Comparison of ENCODE assay signal across 20 cellular contexts in the genomic region with DNA sequence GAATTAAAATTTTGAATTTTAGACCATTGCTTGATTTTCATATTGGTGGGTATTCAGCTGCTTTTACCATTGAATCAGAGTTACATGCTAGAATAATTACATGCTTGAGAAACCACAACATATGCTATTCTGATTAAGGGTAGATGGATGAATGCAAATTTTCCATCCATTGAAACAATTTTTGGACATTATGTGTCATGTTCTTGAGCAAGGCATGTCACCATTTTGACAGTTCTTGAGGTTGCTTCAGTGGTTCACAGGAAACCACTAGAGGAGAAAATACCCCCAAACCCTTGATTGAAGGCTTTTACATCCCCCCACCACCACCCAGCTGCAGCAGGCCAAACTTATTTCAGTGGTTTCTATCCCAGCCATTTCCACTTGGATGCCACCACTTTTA.
"Had no signal": no experiment of that assay in that cellular context is flagged by ENCODE, and none has a peak within 500 bp of the region (broad histone marks: within the 10 kb centered on the region; RNA-seq: fewer than 3 reads in every experiment).

No MANE protein-coding gene starts in this region.

- DNase-seq: effector CD4-positive, alpha-beta T cell; endodermal cell; erythroblast; heart left ventricle; hippocampal formation; kidney glomerular epithelial cell; naive thymus-derived CD4-positive, alpha-beta T cell; nephron progenitor cell; psoas muscle; retina; right lobe of liver; stimulated activated CD4-positive, alpha-beta T cell treated with anti-CD3 and anti-CD28 coated beads, Interleukin-4, amount 100 ng/mL, for 1 hour; stimulated activated CD8-positive, alpha-beta memory T cell treated with anti-CD3 and anti-CD28 coated beads, Interleukin-4, amount 100 ng/mL, for 48 hours; stomach; substantia nigra; trophoblast cell had no signal

- H3K4me1 Mint-ChIP-seq: endodermal cell; nephron progenitor cell; stimulated activated effector memory CD8-positive, alpha-beta T cell treated with anti-CD3 and anti-CD28 coated beads, Interleukin-12 subunit alpha, Interleukin-12 subunit beta, amount 100 ng/mL, for 72 hours had no signal

- H3K27ac Mint-ChIP-seq: endodermal cell; naive thymus-derived CD4-positive, alpha-beta T cell; nephron progenitor cell; stimulated activated effector memory CD8-positive, alpha-beta T cell treated with anti-CD3 and anti-CD28 coated beads, Interleukin-12 subunit alpha, Interleukin-12 subunit beta, amount 100 ng/mL, for 72 hours had no signal

- H3K4me3 ChIP-seq: coronary artery, heart left ventricle, psoas muscle, right lobe of liver, stomach had no signal

- H3K4me1 ChIP-seq: heart left ventricle, psoas muscle, right lobe of liver, stomach had no signal

- H3K9me3 ChIP-seq: heart left ventricle, psoas muscle, right lobe of liver, stomach had no signal

- ATAC-seq: heart left ventricle; naive thymus-derived CD4-positive, alpha-beta T cell; psoas muscle; right lobe of liver; stimulated activated effector memory CD8-positive, alpha-beta T cell treated with anti-CD3 and anti-CD28 coated beads, Interleukin-12 subunit alpha, Interleukin-12 subunit beta, amount 100 ng/mL, for 72 hours had no signal

- H3K4me3 Mint-ChIP-seq: endodermal cell; naive thymus-derived CD4-positive, alpha-beta T cell; nephron progenitor cell; stimulated activated effector memory CD8-positive, alpha-beta T cell treated with anti-CD3 and anti-CD28 coated beads, Interleukin-12 subunit alpha, Interleukin-12 subunit beta, amount 100 ng/mL, for 72 hours had no signal

- H3K27ac ChIP-seq: coronary artery, heart left ventricle, psoas muscle, right lobe of liver, stomach had no signal

- H3K9me3 Mint-ChIP-seq: endodermal cell; naive thymus-derived CD4-positive, alpha-beta T cell; nephron progenitor cell; stimulated activated effector memory CD8-positive, alpha-beta T cell treated with anti-CD3 and anti-CD28 coated beads, Interleukin-12 subunit alpha, Interleukin-12 subunit beta, amount 100 ng/mL, for 72 hours had no signal

- H3K27me3 Mint-ChIP-seq: naive thymus-derived CD4-positive, alpha-beta T cell had no signal

- FAIRE-seq: endothelial cell of umbilical vein, frontal cortex had no signal

- H3K27me3 ChIP-seq: heart left ventricle, right lobe of liver, stomach had no signal
